ENCODE assay signal across 1 cellular context in the genomic region with DNA sequence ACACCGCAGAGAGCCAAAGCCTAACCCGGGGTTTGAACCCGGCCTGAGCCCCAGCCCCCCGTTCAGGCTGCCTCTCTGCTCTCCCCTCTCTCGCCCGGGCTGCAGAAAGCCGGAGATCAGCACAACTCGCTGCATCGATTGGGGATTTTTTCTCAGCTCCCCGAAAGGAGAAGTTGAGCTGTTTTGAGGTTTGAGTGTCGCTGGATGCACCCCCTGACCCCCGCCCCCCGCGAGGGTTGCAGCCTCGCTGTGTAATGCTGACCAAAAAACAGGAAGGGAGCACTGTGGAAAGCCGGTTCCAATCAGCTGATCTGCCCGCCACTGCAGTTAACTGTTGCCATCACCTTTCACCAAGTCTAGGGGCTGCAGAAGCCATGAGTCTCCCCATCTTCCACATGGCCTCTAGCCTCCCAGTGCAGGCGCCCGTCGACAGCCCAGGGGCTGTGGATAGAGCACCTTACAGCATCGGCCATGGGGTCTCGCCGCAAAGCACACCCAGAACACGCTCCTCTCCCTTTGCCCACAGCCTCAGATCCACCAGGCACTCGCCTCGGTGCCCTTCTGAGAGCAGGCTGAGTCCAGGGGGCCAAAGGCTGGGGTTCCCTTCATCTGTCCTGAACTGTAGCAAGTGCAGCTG.
TF ChIP-seq lines count a peak whose summit lies in the region.

No MANE protein-coding gene starts in this region.

TF ChIP-seq in GM12878, 131 proteins besides CTCF, POLR2A, EP300 and RAD21 (continued from another document and continues in another):
- no peak for TF ChIP-seq KLF5 (IDR thresholded peaks at IDR 0.05; ENCODE audit: partially characterized antibody)
- TF ChIP-seq TBL1XR1 (IDR thresholded peaks at IDR 0.05; ENCODE audit: low read depth, low read length): peak; percentile 93
- TF ChIP-seq CBX5 (IDR thresholded peaks at IDR 0.05; ENCODE audit: low read depth): peak; percentile 63; the same call in 1 of the 2 replicates
- peak; percentile 92 to 95 for TF ChIP-seq IKZF2 (IDR thresholded peaks at IDR 0.05)
- TF ChIP-seq RFX5 (IDR thresholded peaks at IDR 0.05; ENCODE audit: low read depth, low read length): peak; percentile 75
- no peak for TF ChIP-seq RCOR1 (conservative IDR thresholded peaks at IDR 0.05; ENCODE audit: low read depth, low read length)
- TF ChIP-seq EED (IDR thresholded peaks at IDR 0.05; ENCODE audit: low read depth): peak; percentile 95
- TF ChIP-seq GATAD2B (conservative IDR thresholded peaks at IDR 0.05; ENCODE audit: low read depth): peak; percentile 77
- peak; percentile 42; the same call in 1 of the 2 replicates for TF ChIP-seq HDGF (IDR thresholded peaks at IDR 0.05)
- no peak for TF ChIP-seq ZNF274 (IDR thresholded peaks at IDR 0.05; ENCODE audit: insufficient read depth, insufficient read length)
- peak; percentile 53; the same call in 1 of the 2 replicates for TF ChIP-seq BCL11A (IDR thresholded peaks at IDR 0.05; ENCODE audit: low read depth, low read length)
- peak; percentile 94 for TF ChIP-seq RUNX3 (IDR thresholded peaks at IDR 0.05; ENCODE audit: low read length)
- no peak for TF ChIP-seq FOS (IDR thresholded peaks at IDR 0.05; ENCODE audit: borderline replicate concordance, extremely low read depth, insufficient read length)
- 0 out of 2 replicates have a peak, but pooled peaks have one; percentile 49 for TF ChIP-seq NBN (IDR thresholded peaks at IDR 0.05)
- TF ChIP-seq FOXM1 (IDR thresholded peaks at IDR 0.05; ENCODE audit: low read depth, low read length): peak; percentile 66; the same call in 1 of the 2 replicates
- TF ChIP-seq SIX5 (IDR thresholded peaks at IDR 0.05; ENCODE audit: low read depth, low read length, severe bottlenecking): no peak
- TF ChIP-seq, protein P1, sequence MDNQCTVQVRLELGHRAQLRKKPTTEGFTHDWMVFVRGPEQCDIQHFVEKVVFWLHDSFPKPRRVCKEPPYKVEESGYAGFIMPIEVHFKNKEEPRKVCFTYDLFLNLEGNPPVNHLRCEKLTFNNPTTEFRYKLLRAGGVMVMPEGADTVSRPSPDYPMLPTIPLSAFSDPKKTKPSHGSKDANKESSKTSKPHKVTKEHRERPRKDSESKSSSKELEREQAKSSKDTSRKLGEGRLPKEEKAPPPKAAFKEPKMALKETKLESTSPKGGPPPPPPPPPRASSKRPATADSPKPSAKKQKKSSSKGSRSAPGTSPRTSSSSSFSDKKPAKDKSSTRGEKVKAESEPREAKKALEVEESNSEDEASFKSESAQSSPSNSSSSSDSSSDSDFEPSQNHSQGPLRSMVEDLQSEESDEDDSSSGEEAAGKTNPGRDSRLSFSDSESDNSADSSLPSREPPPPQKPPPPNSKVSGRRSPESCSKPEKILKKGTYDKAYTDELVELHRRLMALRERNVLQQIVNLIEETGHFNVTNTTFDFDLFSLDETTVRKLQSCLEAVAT (IDR thresholded peaks at IDR 0.05): peak; percentile 86
- TF ChIP-seq, protein P2, sequence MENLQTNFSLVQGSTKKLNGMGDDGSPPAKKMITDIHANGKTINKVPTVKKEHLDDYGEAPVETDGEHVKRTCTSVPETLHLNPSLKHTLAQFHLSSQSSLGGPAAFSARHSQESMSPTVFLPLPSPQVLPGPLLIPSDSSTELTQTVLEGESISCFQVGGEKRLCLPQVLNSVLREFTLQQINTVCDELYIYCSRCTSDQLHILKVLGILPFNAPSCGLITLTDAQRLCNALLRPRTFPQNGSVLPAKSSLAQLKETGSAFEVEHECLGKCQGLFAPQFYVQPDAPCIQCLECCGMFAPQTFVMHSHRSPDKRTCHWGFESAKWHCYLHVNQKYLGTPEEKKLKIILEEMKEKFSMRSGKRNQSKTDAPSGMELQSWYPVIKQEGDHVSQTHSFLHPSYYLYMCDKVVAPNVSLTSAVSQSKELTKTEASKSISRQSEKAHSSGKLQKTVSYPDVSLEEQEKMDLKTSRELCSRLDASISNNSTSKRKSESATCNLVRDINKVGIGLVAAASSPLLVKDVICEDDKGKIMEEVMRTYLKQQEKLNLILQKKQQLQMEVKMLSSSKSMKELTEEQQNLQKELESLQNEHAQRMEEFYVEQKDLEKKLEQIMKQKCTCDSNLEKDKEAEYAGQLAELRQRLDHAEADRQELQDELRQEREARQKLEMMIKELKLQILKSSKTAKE (IDR thresholded peaks at IDR 0.05; ENCODE audit: low read depth, poor library complexity, severe bottlenecking): peak; percentile 54
- peak; percentile 69; the same call in 1 of the 2 replicates for TF ChIP-seq MTA2 (IDR thresholded peaks at IDR 0.05; ENCODE audit: low read depth)
- no peak for TF ChIP-seq NRF1 (conservative IDR thresholded peaks at IDR 0.05; ENCODE audit: low read depth, low read length)
- TF ChIP-seq DPF2 (IDR thresholded peaks at IDR 0.05): peak; percentile 79
- no peak for TF ChIP-seq NR2C2 (IDR thresholded peaks at IDR 0.05; ENCODE audit: borderline replicate concordance, control insufficient read depth, insufficient read length, low read depth)
- peak; percentile 61 to 67; a peak in 3 of 4 replicates for TF ChIP-seq BHLHE40 (IDR thresholded peaks at IDR 0.05; ENCODE audit: borderline replicate concordance in 1 of 2, low read depth in 2 of 2, low read length in 1 of 2)
- 0 out of 2 replicates have a peak, but pooled peaks have one; percentile 32 for TF ChIP-seq SREBF1 (IDR thresholded peaks at IDR 0.05; ENCODE audit: low read length)
- TF ChIP-seq TCF12 (IDR thresholded peaks at IDR 0.05; ENCODE audit: low read depth, low read length): peak; percentile 36; the same call in 1 of the 2 replicates
- TF ChIP-seq, protein P3, sequence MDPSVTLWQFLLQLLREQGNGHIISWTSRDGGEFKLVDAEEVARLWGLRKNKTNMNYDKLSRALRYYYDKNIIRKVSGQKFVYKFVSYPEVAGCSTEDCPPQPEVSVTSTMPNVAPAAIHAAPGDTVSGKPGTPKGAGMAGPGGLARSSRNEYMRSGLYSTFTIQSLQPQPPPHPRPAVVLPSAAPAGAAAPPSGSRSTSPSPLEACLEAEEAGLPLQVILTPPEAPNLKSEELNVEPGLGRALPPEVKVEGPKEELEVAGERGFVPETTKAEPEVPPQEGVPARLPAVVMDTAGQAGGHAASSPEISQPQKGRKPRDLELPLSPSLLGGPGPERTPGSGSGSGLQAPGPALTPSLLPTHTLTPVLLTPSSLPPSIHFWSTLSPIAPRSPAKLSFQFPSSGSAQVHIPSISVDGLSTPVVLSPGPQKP (IDR thresholded peaks at IDR 0.05; ENCODE audit: low read depth, low read length): peak; percentile 63
- TF ChIP-seq, protein P4, sequence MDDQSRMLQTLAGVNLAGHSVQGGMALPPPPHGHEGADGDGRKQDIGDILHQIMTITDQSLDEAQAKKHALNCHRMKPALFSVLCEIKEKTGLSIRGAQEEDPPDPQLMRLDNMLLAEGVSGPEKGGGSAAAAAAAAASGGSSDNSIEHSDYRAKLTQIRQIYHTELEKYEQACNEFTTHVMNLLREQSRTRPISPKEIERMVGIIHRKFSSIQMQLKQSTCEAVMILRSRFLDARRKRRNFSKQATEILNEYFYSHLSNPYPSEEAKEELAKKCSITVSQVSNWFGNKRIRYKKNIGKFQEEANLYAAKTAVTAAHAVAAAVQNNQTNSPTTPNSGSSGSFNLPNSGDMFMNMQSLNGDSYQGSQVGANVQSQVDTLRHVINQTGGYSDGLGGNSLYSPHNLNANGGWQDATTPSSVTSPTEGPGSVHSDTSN (IDR thresholded peaks at IDR 0.05; ENCODE audit: insufficient replicate concordance, low read depth, low read length): peak; percentile 40
- peak; percentile 61; the same call in 1 of the 2 replicates for TF ChIP-seq ATF7 (IDR thresholded peaks at IDR 0.05; ENCODE audit: low read depth)
- peak; percentile 86; the same call in 1 of the 2 replicates for TF ChIP-seq SPI1 (IDR thresholded peaks at IDR 0.05; ENCODE audit: borderline replicate concordance, insufficient read depth, low read depth, low read length)
- TF ChIP-seq, protein P5, sequence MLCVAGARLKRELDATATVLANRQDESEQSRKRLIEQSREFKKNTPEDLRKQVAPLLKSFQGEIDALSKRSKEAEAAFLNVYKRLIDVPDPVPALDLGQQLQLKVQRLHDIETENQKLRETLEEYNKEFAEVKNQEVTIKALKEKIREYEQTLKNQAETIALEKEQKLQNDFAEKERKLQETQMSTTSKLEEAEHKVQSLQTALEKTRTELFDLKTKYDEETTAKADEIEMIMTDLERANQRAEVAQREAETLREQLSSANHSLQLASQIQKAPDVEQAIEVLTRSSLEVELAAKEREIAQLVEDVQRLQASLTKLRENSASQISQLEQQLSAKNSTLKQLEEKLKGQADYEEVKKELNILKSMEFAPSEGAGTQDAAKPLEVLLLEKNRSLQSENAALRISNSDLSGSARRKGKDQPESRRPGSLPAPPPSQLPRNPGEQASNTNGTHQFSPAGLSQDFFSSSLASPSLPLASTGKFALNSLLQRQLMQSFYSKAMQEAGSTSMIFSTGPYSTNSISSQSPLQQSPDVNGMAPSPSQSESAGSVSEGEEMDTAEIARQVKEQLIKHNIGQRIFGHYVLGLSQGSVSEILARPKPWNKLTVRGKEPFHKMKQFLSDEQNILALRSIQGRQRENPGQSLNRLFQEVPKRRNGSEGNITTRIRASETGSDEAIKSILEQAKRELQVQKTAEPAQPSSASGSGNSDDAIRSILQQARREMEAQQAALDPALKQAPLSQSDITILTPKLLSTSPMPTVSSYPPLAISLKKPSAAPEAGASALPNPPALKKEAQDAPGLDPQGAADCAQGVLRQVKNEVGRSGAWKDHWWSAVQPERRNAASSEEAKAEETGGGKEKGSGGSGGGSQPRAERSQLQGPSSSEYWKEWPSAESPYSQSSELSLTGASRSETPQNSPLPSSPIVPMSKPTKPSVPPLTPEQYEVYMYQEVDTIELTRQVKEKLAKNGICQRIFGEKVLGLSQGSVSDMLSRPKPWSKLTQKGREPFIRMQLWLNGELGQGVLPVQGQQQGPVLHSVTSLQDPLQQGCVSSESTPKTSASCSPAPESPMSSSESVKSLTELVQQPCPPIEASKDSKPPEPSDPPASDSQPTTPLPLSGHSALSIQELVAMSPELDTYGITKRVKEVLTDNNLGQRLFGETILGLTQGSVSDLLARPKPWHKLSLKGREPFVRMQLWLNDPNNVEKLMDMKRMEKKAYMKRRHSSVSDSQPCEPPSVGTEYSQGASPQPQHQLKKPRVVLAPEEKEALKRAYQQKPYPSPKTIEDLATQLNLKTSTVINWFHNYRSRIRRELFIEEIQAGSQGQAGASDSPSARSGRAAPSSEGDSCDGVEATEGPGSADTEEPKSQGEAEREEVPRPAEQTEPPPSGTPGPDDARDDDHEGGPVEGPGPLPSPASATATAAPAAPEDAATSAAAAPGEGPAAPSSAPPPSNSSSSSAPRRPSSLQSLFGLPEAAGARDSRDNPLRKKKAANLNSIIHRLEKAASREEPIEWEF (IDR thresholded peaks at IDR 0.05; ENCODE audit: insufficient replicate concordance, low read depth, low read length): peak; percentile 82
- TF ChIP-seq, protein P6, sequence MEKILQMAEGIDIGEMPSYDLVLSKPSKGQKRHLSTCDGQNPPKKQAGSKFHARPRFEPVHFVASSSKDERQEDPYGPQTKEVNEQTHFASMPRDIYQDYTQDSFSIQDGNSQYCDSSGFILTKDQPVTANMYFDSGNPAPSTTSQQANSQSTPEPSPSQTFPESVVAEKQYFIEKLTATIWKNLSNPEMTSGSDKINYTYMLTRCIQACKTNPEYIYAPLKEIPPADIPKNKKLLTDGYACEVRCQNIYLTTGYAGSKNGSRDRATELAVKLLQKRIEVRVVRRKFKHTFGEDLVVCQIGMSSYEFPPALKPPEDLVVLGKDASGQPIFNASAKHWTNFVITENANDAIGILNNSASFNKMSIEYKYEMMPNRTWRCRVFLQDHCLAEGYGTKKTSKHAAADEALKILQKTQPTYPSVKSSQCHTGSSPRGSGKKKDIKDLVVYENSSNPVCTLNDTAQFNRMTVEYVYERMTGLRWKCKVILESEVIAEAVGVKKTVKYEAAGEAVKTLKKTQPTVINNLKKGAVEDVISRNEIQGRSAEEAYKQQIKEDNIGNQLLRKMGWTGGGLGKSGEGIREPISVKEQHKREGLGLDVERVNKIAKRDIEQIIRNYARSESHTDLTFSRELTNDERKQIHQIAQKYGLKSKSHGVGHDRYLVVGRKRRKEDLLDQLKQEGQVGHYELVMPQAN (conservative IDR thresholded peaks at IDR 0.05): 0 out of 2 replicates have a peak, but pooled peaks have one; percentile 22
- TF ChIP-seq, protein P7, sequence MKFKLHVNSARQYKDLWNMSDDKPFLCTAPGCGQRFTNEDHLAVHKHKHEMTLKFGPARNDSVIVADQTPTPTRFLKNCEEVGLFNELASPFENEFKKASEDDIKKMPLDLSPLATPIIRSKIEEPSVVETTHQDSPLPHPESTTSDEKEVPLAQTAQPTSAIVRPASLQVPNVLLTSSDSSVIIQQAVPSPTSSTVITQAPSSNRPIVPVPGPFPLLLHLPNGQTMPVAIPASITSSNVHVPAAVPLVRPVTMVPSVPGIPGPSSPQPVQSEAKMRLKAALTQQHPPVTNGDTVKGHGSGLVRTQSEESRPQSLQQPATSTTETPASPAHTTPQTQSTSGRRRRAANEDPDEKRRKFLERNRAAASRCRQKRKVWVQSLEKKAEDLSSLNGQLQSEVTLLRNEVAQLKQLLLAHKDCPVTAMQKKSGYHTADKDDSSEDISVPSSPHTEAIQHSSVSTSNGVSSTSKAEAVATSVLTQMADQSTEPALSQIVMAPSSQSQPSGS (IDR thresholded peaks at IDR 0.05; ENCODE audit: low read length): no peak; the same call in 1 of the 2 replicates
- peak; percentile 27; the same call in 1 of the 3 replicates for TF ChIP-seq POU2F2 (IDR thresholded peaks at IDR 0.05; ENCODE audit: borderline replicate concordance, low read depth, low read length)
- peak; percentile 53; the same call in 1 of the 2 replicates for TF ChIP-seq CREM (IDR thresholded peaks at IDR 0.05; ENCODE audit: low read depth)
- peak; percentile 40; the same call in 1 of the 2 replicates for TF ChIP-seq IRF4 (IDR thresholded peaks at IDR 0.05; ENCODE audit: low read depth, low read length)
- TF ChIP-seq TARDBP (IDR thresholded peaks at IDR 0.05; ENCODE audit: borderline replicate concordance): no peak
- peak; percentile 20; the same call in 1 of the 2 replicates for TF ChIP-seq POLR2AphosphoS5 (IDR thresholded peaks at IDR 0.05; ENCODE audit: low read length)
- TF ChIP-seq SMC3 (IDR thresholded peaks at IDR 0.05; ENCODE audit: borderline replicate concordance, low read length): peak; percentile 26; the same call in 1 of the 2 replicates
